Comparison of ENCODE assay signal across 1 cellular context in the genomic region with DNA sequence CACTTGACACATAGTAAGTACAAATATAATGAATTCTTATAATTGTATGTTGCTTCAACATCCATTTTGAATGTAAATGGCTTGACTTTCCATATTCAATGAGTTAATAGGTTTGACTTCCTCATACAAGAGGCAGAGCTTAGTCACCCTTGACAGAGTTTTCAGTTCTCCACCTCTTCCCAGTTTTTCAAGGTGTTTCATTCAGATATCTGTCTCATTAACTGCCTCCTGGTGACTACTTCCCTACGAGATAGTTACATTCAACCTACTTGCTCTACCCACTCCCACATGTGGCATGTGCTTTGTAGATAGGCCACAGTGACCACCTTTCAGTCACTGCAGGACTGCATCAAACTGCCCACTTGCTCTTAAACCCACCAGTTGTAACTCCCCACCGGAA.
TF ChIP-seq lines count a peak whose summit lies in the region.

No MANE protein-coding gene starts in this region.

TF ChIP-seq in HCT116, 20 proteins besides CTCF, POLR2A, EP300 and RAD21 (continued from another document):
- TF ChIP-seq, protein P1, sequence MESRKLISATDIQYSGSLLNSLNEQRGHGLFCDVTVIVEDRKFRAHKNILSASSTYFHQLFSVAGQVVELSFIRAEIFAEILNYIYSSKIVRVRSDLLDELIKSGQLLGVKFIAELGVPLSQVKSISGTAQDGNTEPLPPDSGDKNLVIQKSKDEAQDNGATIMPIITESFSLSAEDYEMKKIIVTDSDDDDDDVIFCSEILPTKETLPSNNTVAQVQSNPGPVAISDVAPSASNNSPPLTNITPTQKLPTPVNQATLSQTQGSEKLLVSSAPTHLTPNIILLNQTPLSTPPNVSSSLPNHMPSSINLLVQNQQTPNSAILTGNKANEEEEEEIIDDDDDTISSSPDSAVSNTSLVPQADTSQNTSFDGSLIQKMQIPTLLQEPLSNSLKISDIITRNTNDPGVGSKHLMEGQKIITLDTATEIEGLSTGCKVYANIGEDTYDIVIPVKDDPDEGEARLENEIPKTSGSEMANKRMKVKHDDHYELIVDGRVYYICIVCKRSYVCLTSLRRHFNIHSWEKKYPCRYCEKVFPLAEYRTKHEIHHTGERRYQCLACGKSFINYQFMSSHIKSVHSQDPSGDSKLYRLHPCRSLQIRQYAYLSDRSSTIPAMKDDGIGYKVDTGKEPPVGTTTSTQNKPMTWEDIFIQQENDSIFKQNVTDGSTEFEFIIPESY (IDR thresholded peaks at IDR 0.05; ENCODE audit: extremely low read depth, insufficient replicate concordance, low read length): no peak
- TF ChIP-seq ZFX (IDR thresholded peaks at IDR 0.05) (no peak), CEBPB (IDR thresholded peaks at IDR 0.05; ENCODE audit: low read depth) (no peak)
- TF ChIP-seq, protein P2, sequence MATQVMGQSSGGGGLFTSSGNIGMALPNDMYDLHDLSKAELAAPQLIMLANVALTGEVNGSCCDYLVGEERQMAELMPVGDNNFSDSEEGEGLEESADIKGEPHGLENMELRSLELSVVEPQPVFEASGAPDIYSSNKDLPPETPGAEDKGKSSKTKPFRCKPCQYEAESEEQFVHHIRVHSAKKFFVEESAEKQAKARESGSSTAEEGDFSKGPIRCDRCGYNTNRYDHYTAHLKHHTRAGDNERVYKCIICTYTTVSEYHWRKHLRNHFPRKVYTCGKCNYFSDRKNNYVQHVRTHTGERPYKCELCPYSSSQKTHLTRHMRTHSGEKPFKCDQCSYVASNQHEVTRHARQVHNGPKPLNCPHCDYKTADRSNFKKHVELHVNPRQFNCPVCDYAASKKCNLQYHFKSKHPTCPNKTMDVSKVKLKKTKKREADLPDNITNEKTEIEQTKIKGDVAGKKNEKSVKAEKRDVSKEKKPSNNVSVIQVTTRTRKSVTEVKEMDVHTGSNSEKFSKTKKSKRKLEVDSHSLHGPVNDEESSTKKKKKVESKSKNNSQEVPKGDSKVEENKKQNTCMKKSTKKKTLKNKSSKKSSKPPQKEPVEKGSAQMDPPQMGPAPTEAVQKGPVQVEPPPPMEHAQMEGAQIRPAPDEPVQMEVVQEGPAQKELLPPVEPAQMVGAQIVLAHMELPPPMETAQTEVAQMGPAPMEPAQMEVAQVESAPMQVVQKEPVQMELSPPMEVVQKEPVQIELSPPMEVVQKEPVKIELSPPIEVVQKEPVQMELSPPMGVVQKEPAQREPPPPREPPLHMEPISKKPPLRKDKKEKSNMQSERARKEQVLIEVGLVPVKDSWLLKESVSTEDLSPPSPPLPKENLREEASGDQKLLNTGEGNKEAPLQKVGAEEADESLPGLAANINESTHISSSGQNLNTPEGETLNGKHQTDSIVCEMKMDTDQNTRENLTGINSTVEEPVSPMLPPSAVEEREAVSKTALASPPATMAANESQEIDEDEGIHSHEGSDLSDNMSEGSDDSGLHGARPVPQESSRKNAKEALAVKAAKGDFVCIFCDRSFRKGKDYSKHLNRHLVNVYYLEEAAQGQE (IDR thresholded peaks at IDR 0.05; ENCODE audit: low read depth): no peak
